7 cellular contexts compared by ENCODE assay signal in the genomic region with DNA sequence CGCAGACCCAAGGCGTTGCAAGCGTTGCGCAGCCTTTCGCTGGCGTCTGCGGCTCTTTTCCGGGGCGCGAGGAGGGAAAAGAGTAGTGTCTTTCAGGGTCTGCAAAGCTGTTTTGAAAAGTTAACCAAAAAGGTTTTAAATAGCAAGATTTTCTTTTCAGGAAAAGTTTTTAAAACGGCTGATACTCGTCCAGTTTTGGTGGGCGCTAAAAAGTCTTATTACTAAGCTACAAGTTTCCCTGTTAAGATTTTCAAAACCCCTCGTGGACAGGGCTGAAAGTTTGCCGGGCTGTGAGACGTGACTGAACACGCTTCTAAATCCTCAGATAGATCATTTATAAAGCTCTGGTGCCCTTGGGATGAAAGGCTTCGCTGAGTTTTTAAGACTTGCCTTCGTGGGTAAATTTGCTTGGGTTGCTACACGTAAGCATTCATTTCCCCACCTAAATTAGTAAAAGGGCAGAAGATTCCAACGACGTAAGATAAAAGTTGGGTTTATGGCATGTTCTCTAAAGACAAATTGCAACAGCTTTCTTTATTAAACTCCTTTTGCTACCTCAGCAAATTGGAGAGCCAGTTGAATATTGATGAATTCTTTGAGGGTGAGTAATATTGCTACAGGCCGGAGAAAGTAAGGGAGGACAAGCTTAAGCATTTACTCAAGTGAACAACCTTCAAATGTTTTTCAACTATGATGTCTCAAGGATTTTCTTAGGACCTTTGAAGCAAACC.
A peak's percentile ranks its signal among the peaks of the same experiment; 100 is the strongest.
DNase-seq lines count a peak whose midpoint lies in the region; ATAC-seq and TF ChIP-seq lines count a peak whose summit lies in the region.

No MANE protein-coding gene starts in this region.

- TF ChIP-seq CTCF in NB4 (IDR thresholded peaks at IDR 0.05; ENCODE audit: low read depth, low read length) (no peak), epithelial cell of proximal tubule (conservative IDR thresholded peaks at IDR 0.05; ENCODE audit: low read depth, low read length) (no peak), retinal pigment epithelial cell (conservative IDR thresholded peaks at IDR 0.05; ENCODE audit: low read depth, low read length) (no peak)

- H3K4me3 ChIP-seq in NB4 (ENCODE audit: low read depth, low read length) = peak overlapping the region; percentile 82
- peak overlapping the region; percentile 69 for H3K4me3 ChIP-seq in epithelial cell of proximal tubule (ENCODE audit: low read depth, low read length)
- peak overlapping the region; percentile 31 for H3K4me3 ChIP-seq in retinal pigment epithelial cell (ENCODE audit: low read length)

- no peak for ATAC-seq in GM21737 (IDR thresholded peaks at IDR 0.05; ENCODE audit: unreplicated experiment)

- DNase-seq in ELR (ENCODE audit: low read depth) (peak; percentile 79), NB4 (ENCODE audit: low read depth) (peak; percentile 34), epithelial cell of proximal tubule (ENCODE audit: low read depth) (peak; percentile 71), retinal pigment epithelial cell (ENCODE audit: low read depth) (no peak), medulla oblongata (ENCODE audit: extremely low spot score) (no peak)
- no peak for DNase-seq in stimulated activated CD4-positive, alpha-beta T cell treated with anti-CD3 and anti-CD28 coated beads, Interleukin-2, amount 100 ng/mL, for 24 hours

- no peak for TF ChIP-seq POLR2A in NB4 (IDR thresholded peaks at IDR 0.05; ENCODE audit: extremely low read depth, insufficient read length)

Comparison
In these comparisons a context has a peak if more than half of its experiments do, and no peak if none do; other contexts are left out.
1. DNase-seq: peak in ELR (single experiment), NB4 (single experiment) and epithelial cell of proximal tubule (single experiment); none in retinal pigment epithelial cell (single experiment), medulla oblongata (single experiment) and stimulated activated CD4-positive, alpha-beta T cell treated with anti-CD3 and anti-CD28 coated beads, Interleukin-2, amount 100 ng/mL, for 24 hours (0 of 2).
2. H3K4me3 ChIP-seq: peak in every context shown above with its lines; median percentile 82 in NB4; 69 in epithelial cell of proximal tubule; 31 in retinal pigment epithelial cell.